ENCODE assay signal across 1 cellular context in the genomic region with DNA sequence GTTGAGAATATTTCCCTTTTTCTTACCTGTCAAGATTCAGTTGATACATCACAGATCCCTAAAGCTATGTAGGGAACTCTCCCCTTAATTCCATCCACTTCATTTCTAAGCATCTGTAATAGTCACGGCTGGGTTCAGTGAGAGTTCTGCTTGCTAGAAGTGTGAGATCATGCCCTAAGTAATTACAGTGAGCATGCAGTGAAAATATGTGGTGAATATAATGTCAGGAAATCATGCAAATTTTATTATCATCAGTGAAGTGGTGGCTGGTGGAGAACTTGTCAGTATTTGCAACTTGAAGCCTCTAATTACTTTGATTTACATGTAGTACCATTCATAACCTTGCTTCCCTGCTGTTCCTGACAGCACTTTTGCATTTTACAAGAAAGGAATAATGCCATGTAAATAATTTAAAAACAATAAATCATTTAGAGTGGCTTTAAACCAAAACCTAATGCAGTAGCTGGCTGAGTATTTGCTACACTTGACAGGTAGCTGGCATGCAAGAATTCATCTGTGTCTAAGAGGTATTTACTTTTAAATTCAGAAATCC.
TF ChIP-seq lines count a peak whose summit lies in the region.

No MANE protein-coding gene starts in this region.

TF ChIP-seq in HEK293, 187 proteins besides CTCF, POLR2A, EP300 and RAD21 (continued from another document):
- TF ChIP-seq, protein P1, sequence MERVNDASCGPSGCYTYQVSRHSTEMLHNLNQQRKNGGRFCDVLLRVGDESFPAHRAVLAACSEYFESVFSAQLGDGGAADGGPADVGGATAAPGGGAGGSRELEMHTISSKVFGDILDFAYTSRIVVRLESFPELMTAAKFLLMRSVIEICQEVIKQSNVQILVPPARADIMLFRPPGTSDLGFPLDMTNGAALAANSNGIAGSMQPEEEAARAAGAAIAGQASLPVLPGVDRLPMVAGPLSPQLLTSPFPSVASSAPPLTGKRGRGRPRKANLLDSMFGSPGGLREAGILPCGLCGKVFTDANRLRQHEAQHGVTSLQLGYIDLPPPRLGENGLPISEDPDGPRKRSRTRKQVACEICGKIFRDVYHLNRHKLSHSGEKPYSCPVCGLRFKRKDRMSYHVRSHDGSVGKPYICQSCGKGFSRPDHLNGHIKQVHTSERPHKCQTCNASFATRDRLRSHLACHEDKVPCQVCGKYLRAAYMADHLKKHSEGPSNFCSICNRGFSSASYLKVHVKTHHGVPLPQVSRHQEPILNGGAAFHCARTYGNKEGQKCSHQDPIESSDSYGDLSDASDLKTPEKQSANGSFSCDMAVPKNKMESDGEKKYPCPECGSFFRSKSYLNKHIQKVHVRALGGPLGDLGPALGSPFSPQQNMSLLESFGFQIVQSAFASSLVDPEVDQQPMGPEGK (tag by site-specific recombination; IDR thresholded peaks at IDR 0.05), result peak; percentile 36
- TF ChIP-seq ZBTB8A (tag by site-specific recombination; IDR thresholded peaks at IDR 0.05) (peak; percentile 66), ZNF629 (tag by site-specific recombination; IDR thresholded peaks at IDR 0.05) (peak; percentile 92), ZNF792 (tag by site-specific recombination; IDR thresholded peaks at IDR 0.05) (no peak), GLIS1 (tag by site-specific recombination; IDR thresholded peaks at IDR 0.05) (peak; percentile 78), ZNF707 (tag by site-specific recombination; IDR thresholded peaks at IDR 0.05) (no peak), ZNF560 (tag by site-specific recombination; IDR thresholded peaks at IDR 0.05; ENCODE audit: borderline replicate concordance) (no peak), ZBTB17 (tag by site-specific recombination; IDR thresholded peaks at IDR 0.05) (peak; percentile 73), SP2 (tag by site-specific recombination; IDR thresholded peaks at IDR 0.05) (peak; percentile 50), ZNF473 (tag by site-specific recombination; IDR thresholded peaks at IDR 0.05) (no peak), SP7 (tag by site-specific recombination; IDR thresholded peaks at IDR 0.05) (peak; percentile 100), SCRT1 (tag by site-specific recombination; IDR thresholded peaks at IDR 0.05; ENCODE audit: borderline replicate concordance) (peak; percentile 51; the same call in 1 of the 2 replicates), ZNF660 (tag by site-specific recombination; IDR thresholded peaks at IDR 0.05) (peak; percentile 31; the same call in 1 of the 2 replicates), ZNF549 (tag by site-specific recombination; IDR thresholded peaks at IDR 0.05) (no peak), GFI1B (tag by site-specific recombination; IDR thresholded peaks at IDR 0.05) (peak; percentile 98), ZBTB1 (tag by site-specific recombination; IDR thresholded peaks at IDR 0.05) (no peak), ZNF626 (tag by site-specific recombination; IDR thresholded peaks at IDR 0.05) (peak; percentile 88; the same call in 1 of the 2 replicates), OVOL3 (tag by site-specific recombination; IDR thresholded peaks at IDR 0.05) (peak; percentile 97)
- TF ChIP-seq, protein P2, sequence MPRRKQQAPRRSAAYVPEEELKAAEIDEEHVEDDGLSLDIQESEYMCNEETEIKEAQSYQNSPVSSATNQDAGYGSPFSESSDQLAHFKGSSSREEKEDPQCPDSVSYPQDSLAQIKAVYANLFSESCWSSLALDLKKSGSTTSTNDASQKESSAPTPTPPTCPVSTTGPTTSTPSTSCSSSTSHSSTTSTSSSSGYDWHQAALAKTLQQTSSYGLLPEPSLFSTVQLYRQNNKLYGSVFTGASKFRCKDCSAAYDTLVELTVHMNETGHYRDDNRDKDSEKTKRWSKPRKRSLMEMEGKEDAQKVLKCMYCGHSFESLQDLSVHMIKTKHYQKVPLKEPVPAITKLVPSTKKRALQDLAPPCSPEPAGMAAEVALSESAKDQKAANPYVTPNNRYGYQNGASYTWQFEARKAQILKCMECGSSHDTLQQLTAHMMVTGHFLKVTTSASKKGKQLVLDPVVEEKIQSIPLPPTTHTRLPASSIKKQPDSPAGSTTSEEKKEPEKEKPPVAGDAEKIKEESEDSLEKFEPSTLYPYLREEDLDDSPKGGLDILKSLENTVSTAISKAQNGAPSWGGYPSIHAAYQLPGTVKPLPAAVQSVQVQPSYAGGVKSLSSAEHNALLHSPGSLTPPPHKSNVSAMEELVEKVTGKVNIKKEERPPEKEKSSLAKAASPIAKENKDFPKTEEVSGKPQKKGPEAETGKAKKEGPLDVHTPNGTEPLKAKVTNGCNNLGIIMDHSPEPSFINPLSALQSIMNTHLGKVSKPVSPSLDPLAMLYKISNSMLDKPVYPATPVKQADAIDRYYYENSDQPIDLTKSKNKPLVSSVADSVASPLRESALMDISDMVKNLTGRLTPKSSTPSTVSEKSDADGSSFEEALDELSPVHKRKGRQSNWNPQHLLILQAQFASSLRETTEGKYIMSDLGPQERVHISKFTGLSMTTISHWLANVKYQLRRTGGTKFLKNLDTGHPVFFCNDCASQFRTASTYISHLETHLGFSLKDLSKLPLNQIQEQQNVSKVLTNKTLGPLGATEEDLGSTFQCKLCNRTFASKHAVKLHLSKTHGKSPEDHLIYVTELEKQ (tag by site-specific recombination; IDR thresholded peaks at IDR 0.05; ENCODE audit: borderline replicate concordance), result peak; percentile 99
- TF ChIP-seq, protein P3, sequence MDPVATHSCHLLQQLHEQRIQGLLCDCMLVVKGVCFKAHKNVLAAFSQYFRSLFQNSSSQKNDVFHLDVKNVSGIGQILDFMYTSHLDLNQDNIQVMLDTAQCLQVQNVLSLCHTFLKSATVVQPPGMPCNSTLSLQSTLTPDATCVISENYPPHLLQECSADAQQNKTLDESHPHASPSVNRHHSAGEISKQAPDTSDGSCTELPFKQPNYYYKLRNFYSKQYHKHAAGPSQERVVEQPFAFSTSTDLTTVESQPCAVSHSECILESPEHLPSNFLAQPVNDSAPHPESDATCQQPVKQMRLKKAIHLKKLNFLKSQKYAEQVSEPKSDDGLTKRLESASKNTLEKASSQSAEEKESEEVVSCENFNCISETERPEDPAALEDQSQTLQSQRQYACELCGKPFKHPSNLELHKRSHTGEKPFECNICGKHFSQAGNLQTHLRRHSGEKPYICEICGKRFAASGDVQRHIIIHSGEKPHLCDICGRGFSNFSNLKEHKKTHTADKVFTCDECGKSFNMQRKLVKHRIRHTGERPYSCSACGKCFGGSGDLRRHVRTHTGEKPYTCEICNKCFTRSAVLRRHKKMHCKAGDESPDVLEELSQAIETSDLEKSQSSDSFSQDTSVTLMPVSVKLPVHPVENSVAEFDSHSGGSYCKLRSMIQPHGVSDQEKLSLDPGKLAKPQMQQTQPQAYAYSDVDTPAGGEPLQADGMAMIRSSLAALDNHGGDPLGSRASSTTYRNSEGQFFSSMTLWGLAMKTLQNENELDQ (tag by site-specific recombination; IDR thresholded peaks at IDR 0.05; ENCODE audit: low read depth), result 0 out of 2 replicates have a peak, but pooled peaks have one; percentile 23
TF ChIP-seq in HEK293: peak in this region for 82.
